Comparison of ENCODE assay signal across 9 cellular contexts in genomic region chr15:25481208-25481862, GRCh38. TPM values are rescaled to one million over a fixed set of nuclear protein-coding genes. Genes with fewer than 3 reads are reported as not detected.
A peak's percentile ranks its signal among the peaks of the same experiment; 100 is the strongest.
DNase-seq lines count a peak whose midpoint lies in the region; FAIRE-seq and TF ChIP-seq lines count a peak whose summit lies in the region.
"Had no signal": no experiment of that assay in that cellular context is flagged by ENCODE, and none has a peak within 500 bp of the region (broad histone marks: within the 10 kb centered on the region; RNA-seq: fewer than 3 reads in every experiment).

No MANE protein-coding gene starts in this region.

- FAIRE-seq in GM12891 (lab: Jason Lieb, UNC) (no peak), small intestine (lab: Jason Lieb, UNC) (no peak)
- FAIRE-seq: endometrium had no signal

- TF ChIP-seq POLR2A in esophagus muscularis mucosa (IDR thresholded peaks at IDR 0.05; ENCODE audit: low read depth), result no peak
- no peak for TF ChIP-seq POLR2A in GM12891 (IDR thresholded peaks at IDR 0.05; ENCODE audit: low read depth, low read length)

- TF ChIP-seq EP300 in esophagus muscularis mucosa (IDR thresholded peaks at IDR 0.05), result no peak

- H3K9me3 ChIP-seq in HUES6 (ENCODE audit: control insufficient read depth, insufficient read depth, low read depth, low read length) (no peaks in the 10 kb centered on the region), esophagus muscularis mucosa (no peaks in the 10 kb centered on the region), small intestine (ENCODE audit: control insufficient read depth, low read depth) (peaks cover 2% of the 10 kb centered on the region)

- no peaks in the 10 kb centered on the region for H3K4me1 Mint-ChIP-seq in activated CD4-positive, alpha-beta T cell treated with anti-CD3 and anti-CD28 coated beads, Interleukin-2, amount 10 ng/mL, durations not matched to agents 7 days and 5 days

- H3K4me1 ChIP-seq in HUES6 (ENCODE audit: control insufficient read depth, insufficient read depth, low read length), result peaks cover 12% of the 10 kb centered on the region
- peaks cover 0 to 15% (median 12%) of the 10 kb centered on the region in 4 donors for H3K4me1 ChIP-seq in esophagus muscularis mucosa
- H3K4me1 ChIP-seq in small intestine (ENCODE audit: control insufficient read depth in 2 of 2, insufficient read depth in 1 of 2, low read depth in 1 of 2, low read length in 1 of 2), result no peaks in the 10 kb centered on the region

- H3K27me3 ChIP-seq in HUES6 (ENCODE audit: control insufficient read depth, insufficient read depth, low read length) (no peaks in the 10 kb centered on the region), esophagus muscularis mucosa (no peaks in the 10 kb centered on the region), small intestine (ENCODE audit: control insufficient read depth in 2 of 2, insufficient read depth in 2 of 2, low read length in 2 of 2) (no peaks in the 10 kb centered on the region)

- H3K36me3 ChIP-seq in HUES6 (ENCODE audit: control insufficient read depth, insufficient read depth, low read length) (no peaks in the 10 kb centered on the region), esophagus muscularis mucosa (no peaks in the 10 kb centered on the region), small intestine (ENCODE audit: control insufficient read depth in 2 of 2, insufficient read depth in 2 of 2, low read length in 2 of 2) (no peaks in the 10 kb centered on the region)

- POLR2A ChIA-PET in activated CD4-positive, alpha-beta T cell treated with anti-CD3 and anti-CD28 coated beads, Interleukin-2, amount 10 ng/mL, durations not matched to agents 7 days and 5 days (lab: Charles Lee), result no interaction called here

- H3K27me3 Mint-ChIP-seq in activated CD4-positive, alpha-beta T cell treated with anti-CD3 and anti-CD28 coated beads, Interleukin-2, amount 10 ng/mL, durations not matched to agents 7 days and 5 days, result no peaks in the 10 kb centered on the region

- H3K36me3 Mint-ChIP-seq in activated CD4-positive, alpha-beta T cell treated with anti-CD3 and anti-CD28 coated beads, Interleukin-2, amount 10 ng/mL, durations not matched to agents 7 days and 5 days (ENCODE audit: low read depth), result no peaks in the 10 kb centered on the region

- DNase-seq in NCI-H748 (lab: John Stamatoyannopoulos, UW; ENCODE audit: unreplicated experiment) (peak; percentile 84), esophagus muscularis mucosa (ENCODE audit: extremely low spot score) (no peak), posterior vena cava (ENCODE audit: low spot score) (peak; percentile 65), GM12891 (ENCODE audit: insufficient read length, low spot score) (no peak), small intestine (no peak), DMS114 treated with DMSO at 0.1 percent for 48 hours (lab: John Stamatoyannopoulos, UW; ENCODE audit: unreplicated experiment) (no peak)
- DNase-seq in activated CD4-positive, alpha-beta T cell treated with anti-CD3 and anti-CD28 coated beads, Interleukin-2, amount 10 ng/mL, durations not matched to agents 7 days and 5 days, result no peak

- H3K27ac ChIP-seq in HUES6 (ENCODE audit: low read depth, low read length) (peak overlapping the region; percentile 27; the same call in 1 of the 2 replicates), esophagus muscularis mucosa (replicated peaks in 1 of 4) (peak overlapping the region; percentile 30 to 58 (median 44)), small intestine (ENCODE audit: low read depth in 1 of 2, low read length in 1 of 2) (no peak overlapping the region)

- H3K27ac Mint-ChIP-seq in activated CD4-positive, alpha-beta T cell treated with anti-CD3 and anti-CD28 coated beads, Interleukin-2, amount 10 ng/mL, durations not matched to agents 7 days and 5 days, result no peak overlapping the region

- no peak overlapping the region for H3K4me3 Mint-ChIP-seq in activated CD4-positive, alpha-beta T cell treated with anti-CD3 and anti-CD28 coated beads, Interleukin-2, amount 10 ng/mL, durations not matched to agents 7 days and 5 days

- 5% methylated on average over 13 of the region's 14 CpGs for WGBS in esophagus muscularis mucosa
- WGBS in small intestine, 3 donors, result 13 to 26% (median 14%) methylated on average over 14 of the region's 14 CpGs

- H3K9ac ChIP-seq in HUES6 (ENCODE audit: low read length), result peak overlapping the region; percentile 68

- H3K4me3 ChIP-seq in HUES6 (ENCODE audit: low read depth, low read length) (peak overlapping the region; percentile 31), esophagus muscularis mucosa (peak overlapping the region; percentile 21 to 41 (median 32)), small intestine (ENCODE audit: low read depth in 1 of 2, low read length in 2 of 2) (no peak overlapping the region)

- peaks cover 2% of the 10 kb centered on the region for H3K9me3 Mint-ChIP-seq in activated CD4-positive, alpha-beta T cell treated with anti-CD3 and anti-CD28 coated beads, Interleukin-2, amount 10 ng/mL, durations not matched to agents 7 days and 5 days

- intact Hi-C loops in esophagus muscularis mucosa (cut with DNase I) (no loop called here), posterior vena cava (cut with DNase I) (no loop called here)

- TF ChIP-seq CTCF in esophagus muscularis mucosa (IDR thresholded peaks at IDR 0.05), result no peak

- CTCF ChIA-PET in activated CD4-positive, alpha-beta T cell treated with anti-CD3 and anti-CD28 coated beads, Interleukin-2, amount 10 ng/mL, durations not matched to agents 7 days and 5 days (lab: Charles Lee), result no interaction called here

TF ChIP-seq in GM12891, 5 proteins besides CTCF, POLR2A, EP300 and RAD21:
- TF ChIP-seq PAX5 (IDR thresholded peaks at IDR 0.05; ENCODE audit: insufficient read depth, low read length, severe bottlenecking), result no peak
- no peak for TF ChIP-seq SPI1 (IDR thresholded peaks at IDR 0.05; ENCODE audit: low read depth, low read length)
- TF ChIP-seq POLR2AphosphoS5 (IDR thresholded peaks at IDR 0.05; ENCODE audit: low read depth, low read length), result no peak
- no peak for TF ChIP-seq TAF1 (IDR thresholded peaks at IDR 0.05; ENCODE audit: low read depth, low read length)
- TF ChIP-seq POU2F2 (IDR thresholded peaks at IDR 0.05; ENCODE audit: low read depth, low read length), result no peak
TF ChIP-seq in GM12891: peak in this region for 0.

RNA-seq across cellular contexts. Expression of gene UBE3A, which starts 42.5 kb away (rescaled TPM):
- total RNA-seq in esophagus muscularis mucosa, result 10 to 100 TPM; 73.9 to 97.6 (median 80.1) TPM
- total RNA-seq in posterior vena cava, result 100 to 1,000 TPM in 1 of 2 donors, 10 to 100 TPM in 1; 87.5 to 103 TPM
- polyA plus RNA-seq in GM12891 (2012; ENCODE audit: low read depth, missing spikeins), result 21.8 TPM
- polyA plus RNA-seq in small intestine, result 10 to 100 TPM; 14.6 to 19.5 (median 15.7) TPM
- total RNA-seq in activated CD4-positive, alpha-beta T cell treated with anti-CD3 and anti-CD28 coated beads, Interleukin-2, amount 10 ng/mL, durations not matched to agents 7 days and 5 days, result 10 to 100 TPM; 80.9 to 93.0 TPM

Comparison
In these comparisons a context has a peak if more than half of its experiments do, and no peak if none do; other contexts are left out.
1. H3K27ac ChIP-seq: peak in HUES6 (single experiment) and esophagus muscularis mucosa (4 of 4); none in small intestine (0 of 2).
2. H3K4me3 ChIP-seq: peak in HUES6 (single experiment) and esophagus muscularis mucosa (4 of 4); none in small intestine (0 of 2).
3. DNase-seq: peak in NCI-H748 (single experiment) and posterior vena cava (single experiment); none in esophagus muscularis mucosa (single experiment), GM12891 (single experiment), small intestine (single experiment), activated CD4-positive, alpha-beta T cell treated with anti-CD3 and anti-CD28 coated beads, Interleukin-2, amount 10 ng/mL, durations not matched to agents 7 days and 5 days (single experiment) and DMS114 treated with DMSO at 0.1 percent for 48 hours (single experiment).